8 cellular contexts compared by ENCODE assay signal in the genomic region with DNA sequence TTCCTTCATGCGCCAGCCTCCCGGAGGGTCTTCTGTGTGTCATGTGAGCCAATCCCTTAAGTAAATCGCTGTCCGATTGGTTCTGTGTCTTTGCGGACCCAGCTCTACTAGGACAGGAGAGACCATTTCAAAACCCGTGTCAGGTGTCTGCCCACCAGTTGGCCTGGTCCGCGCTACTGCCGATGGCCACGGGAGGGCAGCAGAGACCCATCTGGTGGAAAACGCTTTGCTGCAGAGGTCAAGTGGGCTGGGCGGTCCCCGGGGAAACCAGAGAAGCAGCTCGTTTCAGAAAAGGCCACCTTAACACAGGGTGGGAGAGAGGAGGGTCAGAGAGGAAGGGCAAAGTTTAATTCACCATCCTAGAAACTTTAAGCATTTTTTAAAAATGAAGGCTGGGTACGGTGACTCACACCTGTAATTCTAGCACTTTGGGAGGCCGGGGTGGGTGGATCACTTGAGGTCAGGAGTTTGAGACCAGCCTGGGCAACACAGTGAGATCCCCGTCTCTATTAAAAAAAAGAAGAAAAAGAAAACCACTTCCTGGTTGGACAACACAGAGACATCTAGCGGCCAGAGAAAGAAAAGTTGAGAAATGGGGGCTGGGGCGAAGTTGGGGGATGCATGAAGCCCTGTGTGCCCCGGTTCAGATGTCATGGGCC. TPM values are rescaled to one million over a fixed set of nuclear protein-coding genes. Genes with fewer than 3 reads are reported as not detected.
A peak's percentile ranks its signal among the peaks of the same experiment; 100 is the strongest.
DNase-seq lines count a peak whose midpoint lies in the region; ATAC-seq and TF ChIP-seq lines count a peak whose summit lies in the region.

No MANE protein-coding gene starts in this region.

- intact Hi-C loops in esophagus muscularis mucosa (cut with DNase I), result loop anchor here (2.0 kb wide), 1 partner anchor 130 kb away; no protein-coding TSS in a partner anchor
- intact Hi-C loops in naive thymus-derived CD4-positive, alpha-beta T cell (cut with micrococcal nuclease), result loop anchor here in 1 of 2 donors (1.0 kb wide), 2 partner anchors 10 to 88 kb away; partner anchors contain the start of gene KIAA0513

- CTCF ChIA-PET in naive thymus-derived CD4-positive, alpha-beta T cell (lab: Charles Lee), result interaction anchor here (0.5 to 1.3 kb wide), 5 partner anchors 10 to 491 kb away, joined by 3 to 8 read pairs (median 3); no protein-coding TSS in a partner anchor

- H3K9me3 ChIP-seq in esophagus muscularis mucosa, result no peaks in the 10 kb centered on the region
- H3K9me3 ChIP-seq in naive thymus-derived CD4-positive, alpha-beta T cell (ENCODE audit: control insufficient read depth in 2 of 3, low read length in 3 of 3), result no peaks in the 10 kb centered on the region

- POLR2A ChIA-PET in naive thymus-derived CD4-positive, alpha-beta T cell (lab: Charles Lee), result interaction anchor here (1.2 kb wide), 1 partner anchor 10 kb away, joined by 3 read pairs; no protein-coding TSS in a partner anchor

- no peaks in the 10 kb centered on the region for H3K36me3 Mint-ChIP-seq in activated T-cell treated with anti-CD3 and anti-CD28 coated beads, Interleukin-2, amount 50 U/mL, for 24 hours (ENCODE audit: low read depth)
- H3K36me3 Mint-ChIP-seq in naive thymus-derived CD4-positive, alpha-beta T cell, result no peaks in the 10 kb centered on the region

- TF ChIP-seq POLR2A in GM18505 (IDR thresholded peaks at IDR 0.05; ENCODE audit: borderline replicate concordance, extremely low read depth, insufficient read depth, insufficient read length) (no peak), esophagus muscularis mucosa (IDR thresholded peaks at IDR 0.05; ENCODE audit: low read depth) (no peak)

- H3K4me1 Mint-ChIP-seq in activated T-cell treated with anti-CD3 and anti-CD28 coated beads, Interleukin-2, amount 50 U/mL, for 24 hours (ENCODE audit: low read depth), result peaks cover 8% of the 10 kb centered on the region
- H3K4me1 Mint-ChIP-seq in naive thymus-derived CD4-positive, alpha-beta T cell, result peaks cover 0 to 15% (median 11%) of the 10 kb centered on the region in 7 donors

- WGBS in esophagus muscularis mucosa, result 15% methylated on average over 17 of the region's 20 CpGs

- H3K9me3 Mint-ChIP-seq in activated T-cell treated with anti-CD3 and anti-CD28 coated beads, Interleukin-2, amount 50 U/mL, for 24 hours, result no peaks in the 10 kb centered on the region
- peaks cover 0 to 2% (median 0%) of the 10 kb centered on the region in 11 donors for H3K9me3 Mint-ChIP-seq in naive thymus-derived CD4-positive, alpha-beta T cell

- peak overlapping the region; percentile 62 for H3K4me3 Mint-ChIP-seq in activated T-cell treated with anti-CD3 and anti-CD28 coated beads, Interleukin-2, amount 50 U/mL, for 24 hours
- peak overlapping the region; percentile 53 to 86 (median 74) for H3K4me3 Mint-ChIP-seq in naive thymus-derived CD4-positive, alpha-beta T cell

- no peaks in the 10 kb centered on the region for H3K27me3 Mint-ChIP-seq in activated T-cell treated with anti-CD3 and anti-CD28 coated beads, Interleukin-2, amount 50 U/mL, for 24 hours
- no peaks in the 10 kb centered on the region for H3K27me3 Mint-ChIP-seq in naive thymus-derived CD4-positive, alpha-beta T cell

- TF ChIP-seq CTCF in esophagus muscularis mucosa (IDR thresholded peaks at IDR 0.05), result peak; percentile 92 to 98 (median 93)

- no peaks in the 10 kb centered on the region for H3K27me3 ChIP-seq in esophagus muscularis mucosa
- H3K27me3 ChIP-seq in naive thymus-derived CD4-positive, alpha-beta T cell (ENCODE audit: control insufficient read depth in 2 of 2, insufficient read depth in 2 of 2, low read length in 2 of 2), result no peaks in the 10 kb centered on the region

- H3K4me3 ChIP-seq in esophagus muscularis mucosa, result peak overlapping the region; percentile 20 to 28 (median 27)
- H3K4me3 ChIP-seq in naive thymus-derived CD4-positive, alpha-beta T cell (ENCODE audit: low read length), result peak overlapping the region; percentile 11

- DNase-seq in 8988T, result peak; percentile 98
- peak; percentile 92 for DNase-seq in activated T-cell treated with anti-CD3 and anti-CD28 coated beads, Interleukin-2, amount 50 U/mL, for 24 hours
- peak; percentile 97 for DNase-seq in esophagus muscularis mucosa (ENCODE audit: extremely low spot score)
- peak; percentile 40 to 87 (median 62) for DNase-seq in naive thymus-derived CD4-positive, alpha-beta T cell
- peak; percentile 60 to 77 for DNase-seq in stimulated activated CD8-positive, alpha-beta memory T cell treated with anti-CD3 and anti-CD28 coated beads, Interleukin-7, amount 100 ng/mL, for 48 hours (ENCODE audit: extremely low read depth in 1 of 2, low read depth in 1 of 2)

- TF ChIP-seq EP300 in Ishikawa (IDR thresholded peaks at IDR 0.05; ENCODE audit: borderline replicate concordance) (no peak), esophagus muscularis mucosa (IDR thresholded peaks at IDR 0.05) (no peak)

- peak overlapping the region; percentile 92 for H3K27ac Mint-ChIP-seq in activated T-cell treated with anti-CD3 and anti-CD28 coated beads, Interleukin-2, amount 50 U/mL, for 24 hours
- H3K27ac Mint-ChIP-seq in naive thymus-derived CD4-positive, alpha-beta T cell, result peak overlapping the region in 8 of 9 donors; percentile 45 to 90 (median 72)

- peak; percentile 100 for TF ChIP-seq RAD21 in Ishikawa (IDR thresholded peaks at IDR 0.05; ENCODE audit: low read depth)

- no peaks in the 10 kb centered on the region for H3K36me3 ChIP-seq in esophagus muscularis mucosa
- H3K36me3 ChIP-seq in naive thymus-derived CD4-positive, alpha-beta T cell (ENCODE audit: control insufficient read depth in 2 of 3, insufficient read depth in 3 of 3, low read length in 3 of 3), result no peaks in the 10 kb centered on the region

- peaks cover 8 to 11% (median 10%) of the 10 kb centered on the region in 4 donors for H3K4me1 ChIP-seq in esophagus muscularis mucosa
- H3K4me1 ChIP-seq in naive thymus-derived CD4-positive, alpha-beta T cell (ENCODE audit: control insufficient read depth in 2 of 2, insufficient read depth in 2 of 2, low read length in 2 of 2), result peaks cover 3 to 10% of the 10 kb centered on the region in 2 donors

- H3K27ac ChIP-seq in esophagus muscularis mucosa (replicated peaks in 1 of 4), result peak overlapping the region in 2 of 4 donors; percentile 45 to 59
- H3K27ac ChIP-seq in naive thymus-derived CD4-positive, alpha-beta T cell (ENCODE audit: low read depth, low read length), result no peak overlapping the region

- ATAC-seq in GM18505 (IDR thresholded peaks at IDR 0.05; ENCODE audit: unreplicated experiment), result peak; percentile 70
- ATAC-seq in naive thymus-derived CD4-positive, alpha-beta T cell, result peak; percentile 92

TF ChIP-seq in Ishikawa, 13 proteins besides CTCF, POLR2A, EP300 and RAD21 (continues in another document):
- TF ChIP-seq, protein P1, sequence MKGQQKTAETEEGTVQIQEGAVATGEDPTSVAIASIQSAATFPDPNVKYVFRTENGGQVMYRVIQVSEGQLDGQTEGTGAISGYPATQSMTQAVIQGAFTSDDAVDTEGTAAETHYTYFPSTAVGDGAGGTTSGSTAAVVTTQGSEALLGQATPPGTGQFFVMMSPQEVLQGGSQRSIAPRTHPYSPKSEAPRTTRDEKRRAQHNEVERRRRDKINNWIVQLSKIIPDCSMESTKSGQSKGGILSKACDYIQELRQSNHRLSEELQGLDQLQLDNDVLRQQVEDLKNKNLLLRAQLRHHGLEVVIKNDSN (IDR thresholded peaks at IDR 0.05), result 0 out of 2 replicates have a peak, but pooled peaks have one; percentile 12
- peak; percentile 28; the same call in 1 of the 2 replicates for TF ChIP-seq TCF12 (IDR thresholded peaks at IDR 0.05; ENCODE audit: low read depth)
- no peak for TF ChIP-seq TEAD4 (IDR thresholded peaks at IDR 0.05)
- peak; percentile 41; the same call in 1 of the 2 replicates for TF ChIP-seq FOXM1 (IDR thresholded peaks at IDR 0.05; ENCODE audit: borderline replicate concordance, low read depth)

TF ChIP-seq in PFSK-1, 5 proteins besides CTCF, POLR2A, EP300 and RAD21:
- TF ChIP-seq TAF1 (IDR thresholded peaks at IDR 0.05; ENCODE audit: borderline replicate concordance, insufficient read depth, low read length) (no peak), FOXP2 (optimal IDR thresholded peaks at IDR 0.05; ENCODE audit: borderline replicate concordance, extremely low read depth, extremely low read length, insufficient read depth) (peak; percentile 55)

RNA-seq across cellular contexts. Expression of gene CIBAR2, which starts 2.8 kb away (rescaled TPM):
- polyA plus RNA-seq in PFSK-1 (2012; ENCODE audit: insufficient read length, low read depth), result not detected
- total RNA-seq in esophagus muscularis mucosa, result not detected
- total RNA-seq in naive thymus-derived CD4-positive, alpha-beta T cell, result not detected
- polyA plus RNA-seq in naive thymus-derived CD4-positive, alpha-beta T cell, result not detected
